ENCODE assay signal across 20 cellular contexts in the genomic region with DNA sequence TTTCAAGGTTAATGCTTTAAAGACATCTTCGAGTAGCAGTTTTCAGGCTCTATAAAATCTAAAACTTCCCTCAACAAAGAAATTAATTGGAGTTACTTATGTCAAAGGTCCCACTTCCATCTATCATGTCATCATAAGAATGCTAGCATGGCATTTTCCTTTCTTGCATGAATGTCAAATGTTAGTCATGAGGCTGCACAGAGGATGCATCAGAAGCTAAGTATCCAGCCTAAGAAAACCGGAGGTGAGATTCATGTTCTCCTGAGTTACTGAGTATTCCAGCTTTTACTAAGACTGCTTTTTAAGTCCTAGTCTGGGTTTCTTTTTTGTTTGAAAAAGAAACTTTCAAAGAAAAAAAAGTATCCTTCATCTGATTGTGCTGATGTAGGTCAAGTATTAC.
DNase-seq lines count a peak whose midpoint lies in the region; ATAC-seq and TF ChIP-seq lines count a peak whose summit lies in the region.
"Had no signal": no experiment of that assay in that cellular context is flagged by ENCODE, and none has a peak within 500 bp of the region (broad histone marks: within the 10 kb centered on the region; RNA-seq: fewer than 3 reads in every experiment).

No MANE protein-coding gene starts in this region.

- H3K27me3 ChIP-seq in SK-N-SH (ENCODE audit: insufficient read depth) (no peaks in the 10 kb centered on the region), tibial artery (no peaks in the 10 kb centered on the region)

- no peaks in the 10 kb centered on the region for H4K20me1 ChIP-seq in SK-N-SH (ENCODE audit: insufficient read depth)

- H3K9me2 ChIP-seq in SK-N-SH = no peaks in the 10 kb centered on the region

- WGBS in SK-N-SH (ENCODE audit: low lambda C conversion rate) = 47% methylated on average over 2 of the region's 2 CpGs

- H3K27ac ChIP-seq in SK-N-SH (ENCODE audit: low read depth in 2 of 2, low read length in 1 of 2) (no peak overlapping the region), tibial artery (no peak overlapping the region)
- H3K27ac ChIP-seq: RWPE1 had no signal

- in situ Hi-C loops in SK-MEL-5 (cut with HindIII; ENCODE audit: low pct_unique_long_range_greater_than_20kb, low sequenced_read_pairs) = no loop called here

- H2AFZ ChIP-seq in SK-N-SH (ENCODE audit: low read depth) = no peak overlapping the region

- ATAC-seq in SK-N-SH treated with all-trans-retinoic acid at 6 μM for 48 hours (peak; percentile 65; the same call in 2 of the 3 replicates), GM21786 (IDR thresholded peaks at IDR 0.05; ENCODE audit: unreplicated experiment) (no peak)
- ATAC-seq: CD8-positive, alpha-beta T cell; HCT116 had no signal

- H3K4me3 ChIP-seq in SK-N-SH (ENCODE audit: low read depth in 2 of 2, low read length in 1 of 2) (no peak overlapping the region), epithelial cell of esophagus (ENCODE audit: low read length) (no peak overlapping the region), tibial artery (no peak overlapping the region)

- POLR2A ChIA-PET in SK-N-SH (lab: Yijun Ruan, JAX) = no interaction called here

- TF ChIP-seq CTCF in SK-N-SH (IDR thresholded peaks at IDR 0.05) (no peak), epithelial cell of esophagus (IDR thresholded peaks at IDR 0.05; ENCODE audit: insufficient read depth, low read depth, low read length, missing control alignments) (no peak), tibial artery (IDR thresholded peaks at IDR 0.05) (no peak)

- TF ChIP-seq RAD21 in SK-N-SH (IDR thresholded peaks at IDR 0.05; ENCODE audit: low read length) = no peak

- H3K9ac ChIP-seq in SK-N-SH = no peak overlapping the region

- intact Hi-C loops in tibial artery (cut with DNase I; ENCODE audit: low total_unique reads) = no loop called here

- H3F3A ChIP-seq in SK-N-SH (replicated peaks; ENCODE audit: insufficient read depth) = no peaks in the 10 kb centered on the region

- CTCF ChIA-PET in SK-N-SH (lab: Yijun Ruan, JAX) = interaction anchor here (1.2 kb wide), 1 partner anchor 13 kb away, joined by 3 read pairs; no protein-coding TSS in a partner anchor

- DNase-seq in SK-N-SH = no peak
- peak; percentile 53 for DNase-seq in SK-MEL-5 (ENCODE audit: low read depth, low spot score)
- DNase-seq in epithelial cell of esophagus (ENCODE audit: low read depth) = peak; percentile 30
- no peak for DNase-seq in tibial artery
- DNase-seq in NCI-H1417 treated with DMSO at 0.1 percent for 48 hours (lab: John Stamatoyannopoulos, UW) = no peak
- DNase-seq: 8988T; AML-193; C1 segment of cervical spinal cord; CD8-positive, alpha-beta T cell; GDM1; MV-4-11; NCI-H1105 treated with DMSO at 0.1 percent for 48 hours; NCI-H1694; NCI-H2081; NCI-H2171; SHP77 treated with DMSO at 0.1 percent for 48 hours had no signal

- TF ChIP-seq EP300 in SK-N-SH (IDR thresholded peaks at IDR 0.05; ENCODE audit: borderline replicate concordance in 1 of 2, low read depth in 1 of 2, low read length in 1 of 2) = no peak

- H3K4me1 ChIP-seq in SK-N-SH (ENCODE audit: control insufficient read depth in 1 of 2, insufficient read depth in 2 of 2, low read depth in 1 of 2, low read length in 1 of 2) (no peaks in the 10 kb centered on the region), tibial artery (no peaks in the 10 kb centered on the region)

- H3K36me3 ChIP-seq in SK-N-SH (replicated peaks in 1 of 2; ENCODE audit: control insufficient read depth in 1 of 2, insufficient read depth in 2 of 2, low read length in 1 of 2) (no peaks in the 10 kb centered on the region), tibial artery (no peaks in the 10 kb centered on the region)

- H3K9me3 ChIP-seq in SK-N-SH (0 out of 2 replicates have a peak, but pooled peaks cover 4% of the 10 kb centered on the region), tibial artery (no peaks in the 10 kb centered on the region)

- H3K4me2 ChIP-seq in SK-N-SH = no peak overlapping the region

- no peaks in the 10 kb centered on the region for H3K79me2 ChIP-seq in SK-N-SH (ENCODE audit: insufficient read depth)

TF ChIP-seq in SK-N-SH treated with all-trans-retinoic acid at 6 μM for 48 hours, 23 proteins besides CTCF, POLR2A, EP300 and RAD21:
- TF ChIP-seq ARNTL (CRISPR knock-in tag; IDR thresholded peaks at IDR 0.05; ENCODE audit: borderline replicate concordance, low read depth) (no peak), GLIS3 (CRISPR knock-in tag; IDR thresholded peaks at IDR 0.05) (no peak)

TF ChIP-seq in SK-N-SH, 30 proteins besides CTCF, POLR2A, EP300 and RAD21:
- TF ChIP-seq, protein P1, sequence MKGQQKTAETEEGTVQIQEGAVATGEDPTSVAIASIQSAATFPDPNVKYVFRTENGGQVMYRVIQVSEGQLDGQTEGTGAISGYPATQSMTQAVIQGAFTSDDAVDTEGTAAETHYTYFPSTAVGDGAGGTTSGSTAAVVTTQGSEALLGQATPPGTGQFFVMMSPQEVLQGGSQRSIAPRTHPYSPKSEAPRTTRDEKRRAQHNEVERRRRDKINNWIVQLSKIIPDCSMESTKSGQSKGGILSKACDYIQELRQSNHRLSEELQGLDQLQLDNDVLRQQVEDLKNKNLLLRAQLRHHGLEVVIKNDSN (IDR thresholded peaks at IDR 0.05; ENCODE audit: borderline replicate concordance, low read depth) = no peak
- no peak for TF ChIP-seq SIN3A (IDR thresholded peaks at IDR 0.05; ENCODE audit: borderline replicate concordance, low read depth, low read length)
- TF ChIP-seq NRF1 (IDR thresholded peaks at IDR 0.05; ENCODE audit: low read depth, low read length) = no peak
- TF ChIP-seq, protein P2, sequence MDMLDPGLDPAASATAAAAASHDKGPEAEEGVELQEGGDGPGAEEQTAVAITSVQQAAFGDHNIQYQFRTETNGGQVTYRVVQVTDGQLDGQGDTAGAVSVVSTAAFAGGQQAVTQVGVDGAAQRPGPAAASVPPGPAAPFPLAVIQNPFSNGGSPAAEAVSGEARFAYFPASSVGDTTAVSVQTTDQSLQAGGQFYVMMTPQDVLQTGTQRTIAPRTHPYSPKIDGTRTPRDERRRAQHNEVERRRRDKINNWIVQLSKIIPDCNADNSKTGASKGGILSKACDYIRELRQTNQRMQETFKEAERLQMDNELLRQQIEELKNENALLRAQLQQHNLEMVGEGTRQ (IDR thresholded peaks at IDR 0.05; ENCODE audit: borderline replicate concordance, low read depth, low read length) = no peak
- TF ChIP-seq, protein P3, sequence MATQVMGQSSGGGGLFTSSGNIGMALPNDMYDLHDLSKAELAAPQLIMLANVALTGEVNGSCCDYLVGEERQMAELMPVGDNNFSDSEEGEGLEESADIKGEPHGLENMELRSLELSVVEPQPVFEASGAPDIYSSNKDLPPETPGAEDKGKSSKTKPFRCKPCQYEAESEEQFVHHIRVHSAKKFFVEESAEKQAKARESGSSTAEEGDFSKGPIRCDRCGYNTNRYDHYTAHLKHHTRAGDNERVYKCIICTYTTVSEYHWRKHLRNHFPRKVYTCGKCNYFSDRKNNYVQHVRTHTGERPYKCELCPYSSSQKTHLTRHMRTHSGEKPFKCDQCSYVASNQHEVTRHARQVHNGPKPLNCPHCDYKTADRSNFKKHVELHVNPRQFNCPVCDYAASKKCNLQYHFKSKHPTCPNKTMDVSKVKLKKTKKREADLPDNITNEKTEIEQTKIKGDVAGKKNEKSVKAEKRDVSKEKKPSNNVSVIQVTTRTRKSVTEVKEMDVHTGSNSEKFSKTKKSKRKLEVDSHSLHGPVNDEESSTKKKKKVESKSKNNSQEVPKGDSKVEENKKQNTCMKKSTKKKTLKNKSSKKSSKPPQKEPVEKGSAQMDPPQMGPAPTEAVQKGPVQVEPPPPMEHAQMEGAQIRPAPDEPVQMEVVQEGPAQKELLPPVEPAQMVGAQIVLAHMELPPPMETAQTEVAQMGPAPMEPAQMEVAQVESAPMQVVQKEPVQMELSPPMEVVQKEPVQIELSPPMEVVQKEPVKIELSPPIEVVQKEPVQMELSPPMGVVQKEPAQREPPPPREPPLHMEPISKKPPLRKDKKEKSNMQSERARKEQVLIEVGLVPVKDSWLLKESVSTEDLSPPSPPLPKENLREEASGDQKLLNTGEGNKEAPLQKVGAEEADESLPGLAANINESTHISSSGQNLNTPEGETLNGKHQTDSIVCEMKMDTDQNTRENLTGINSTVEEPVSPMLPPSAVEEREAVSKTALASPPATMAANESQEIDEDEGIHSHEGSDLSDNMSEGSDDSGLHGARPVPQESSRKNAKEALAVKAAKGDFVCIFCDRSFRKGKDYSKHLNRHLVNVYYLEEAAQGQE (IDR thresholded peaks at IDR 0.05; ENCODE audit: low read depth, low read length) = no peak
- no peak for TF ChIP-seq FOXJ3 (CRISPR knock-in tag; IDR thresholded peaks at IDR 0.05)
- no peak for TF ChIP-seq FOXM1 (IDR thresholded peaks at IDR 0.05; ENCODE audit: low read depth)
- TF ChIP-seq TAF1 (IDR thresholded peaks at IDR 0.05; ENCODE audit: borderline replicate concordance, low read depth, low read length) = no peak

Comparison
In these comparisons a context has a peak if more than half of its experiments do, and no peak if none do; other contexts are left out.
1. DNase-seq: peak in SK-MEL-5 (single experiment) and epithelial cell of esophagus (single experiment); none in SK-N-SH (single experiment), tibial artery (0 of 2) and NCI-H1417 treated with DMSO at 0.1 percent for 48 hours (single experiment).